Comparison of ENCODE assay signal across 8 cellular contexts in genomic region chr2:54665436-54665856, GRCh38. TPM values are rescaled to one million over a fixed set of nuclear protein-coding genes. Genes with fewer than 3 reads are reported as not detected.
DNase-seq lines count a peak whose midpoint lies in the region; ATAC-seq, FAIRE-seq and TF ChIP-seq lines count a peak whose summit lies in the region.

No MANE protein-coding gene starts in this region.

- peak overlapping the region; percentile 83 for H3K27ac Mint-ChIP-seq in Caco-2 (ENCODE audit: unreplicated experiment)

- H3K36me3 Mint-ChIP-seq in Caco-2 (ENCODE audit: insufficient read depth, unreplicated experiment): peaks cover 100% of the 10 kb centered on the region

- no peak overlapping the region for H2AFZ ChIP-seq in GM12878 (ENCODE audit: control insufficient read depth, low read depth, low read length)

- POLR2A ChIA-PET in Caco-2 (lab: Charles Lee) (interaction anchor here (0.6 kb wide), 1 partner anchor 63 kb away, joined by 5 read pairs; no protein-coding TSS in a partner anchor), HEK293 (lab: Yijun Ruan, JAX) (no interaction called here), GM12878 (lab: Charles Lee) (interaction anchor here (0.8 to 1.8 kb wide), 4 partner anchors 11 to 39 kb away, joined by 3 to 6 read pairs (median 4); no protein-coding TSS in a partner anchor)

- no peak overlapping the region for H3K9ac ChIP-seq in GM12878 (ENCODE audit: control insufficient read depth, insufficient read depth, low read length)
- peak overlapping the region in 1 of 2 donors; percentile 48 for H3K9ac ChIP-seq in kidney (ENCODE audit: low read length in 2 of 2)

- SMC1A ChIA-PET in GM12878 (lab: Charles Lee; ENCODE audit: uncharacterized antibody, unreplicated experiment): interaction anchor here (0.6 to 9.3 kb wide), 28 partner anchors 8 to 640 kb away, joined by 3 to 187 read pairs (median 5); no protein-coding TSS in a partner anchor

- intact Hi-C loops in Caco-2 (cut with micrococcal nuclease; ENCODE audit: unreplicated experiment) (loop anchor here (1.0 to 10.0 kb wide), 3 partner anchors 39 to 509 kb away; no protein-coding TSS in a partner anchor), GM12878 (cut with micrococcal nuclease; ENCODE audit: unreplicated experiment) (loop anchor here (1.0 kb wide), 1 partner anchor 39 kb away; no protein-coding TSS in a partner anchor), kidney (cut with DNase I) (no loop called here)

- H3K36me3 ChIP-seq in Caco-2 (ENCODE audit: control insufficient read depth, insufficient read depth, low read length): peaks cover 15% of the 10 kb centered on the region
- peaks cover 10 to 96% of the 10 kb centered on the region in 2 experiments for H3K36me3 ChIP-seq in HEK293 (ENCODE audit: control insufficient read depth in 2 of 2, insufficient read depth in 1 of 2, low read length in 2 of 2)
- peaks cover 40 to 64% of the 10 kb centered on the region in 2 experiments for H3K36me3 ChIP-seq in GM12878 (ENCODE audit: control insufficient read depth in 2 of 2, insufficient read depth in 2 of 2, low read length in 1 of 2)
- peaks cover 55 to 87% of the 10 kb centered on the region in 2 donors for H3K36me3 ChIP-seq in kidney (ENCODE audit: control insufficient read depth in 1 of 2, insufficient read depth in 2 of 2, low read length in 2 of 2)

- DNase-seq in Caco-2: peak; percentile 63 to 70
- peak; percentile 74 for DNase-seq in OCI-M1 (lab: John Stamatoyannopoulos, UW)
- no peak for DNase-seq in GM12878 (ENCODE audit: low read depth, low spot score)
- no peak for DNase-seq in kidney
- peak; percentile 20 for DNase-seq in stimulated activated CD4-positive, alpha-beta T cell treated with anti-CD3 and anti-CD28 coated beads, Interleukin-4, amount 100 ng/mL, for 1 hour
- no peak for DNase-seq in activated gamma-delta T cell treated with Interleukin-2 at 50 U/mL for 16 hours
- DNase-seq in GOT3 (lab: John Stamatoyannopoulos, UW): no peak

- RAD21 ChIA-PET in GM12878 (lab: Charles Lee; ENCODE audit: unreplicated experiment): interaction anchor here (0.7 to 4.4 kb wide), 29 partner anchors 9 to 558 kb away, joined by 3 to 135 read pairs (median 4); partner anchors contain the start of gene EML6

- peak overlapping the region; percentile 8 for H3K4me3 Mint-ChIP-seq in Caco-2 (ENCODE audit: unreplicated experiment)

- H3K27ac ChIP-seq in HEK293 (ENCODE audit: extremely low read depth, low read depth, low read length): no peak overlapping the region
- H3K27ac ChIP-seq in GM12878 (ENCODE audit: control insufficient read depth, insufficient read depth): no peak overlapping the region
- H3K27ac ChIP-seq in kidney (ENCODE audit: low read depth in 2 of 2, low read length in 2 of 2): peak overlapping the region; percentile 66 to 75

- WGBS in GM12878 (ENCODE audit: insufficient coverage, insufficient replicate concordance, low lambda C conversion rate, missing lambda C conversion rate): 18% methylated on average over 3 of the region's 3 CpGs

- peak; percentile 80 for ATAC-seq in GM12878

- H3K27me3 Mint-ChIP-seq in Caco-2 (ENCODE audit: insufficient read depth, unreplicated experiment): no peaks in the 10 kb centered on the region

- TF ChIP-seq CTCF in Caco-2 (IDR thresholded peaks at IDR 0.05; ENCODE audit: insufficient read depth in 1 of 2, low read depth in 1 of 2, low read length in 1 of 2, severe bottlenecking in 1 of 2, unreplicated experiment in 1 of 2) (peak; percentile 55 to 68), HEK293 (tag by site-specific recombination; IDR thresholded peaks at IDR 0.05) (0 out of 2 replicates have a peak, but pooled peaks have one; percentile 17), GM12878 (IDR thresholded peaks at IDR 0.05 in 2 of 3, conservative IDR thresholded peaks at IDR 0.05 in 1 of 3; ENCODE audit: control insufficient read depth in 2 of 3, extremely low read depth in 1 of 3, insufficient read depth in 1 of 3, low read depth in 3 of 3, low read length in 3 of 3) (peak; percentile 55 to 71 (median 71)), kidney (IDR thresholded peaks at IDR 0.05; ENCODE audit: borderline replicate concordance, extremely low read depth, insufficient read depth) (peak; percentile 42)

- no peak overlapping the region for H3K4me3 ChIP-seq in Caco-2 (ENCODE audit: low read depth, low read length)
- no peak overlapping the region for H3K4me3 ChIP-seq in HEK293 (ENCODE audit: low read depth, low read length)
- H3K4me3 ChIP-seq in GM12878: no peak overlapping the region
- no peak overlapping the region for H3K4me3 ChIP-seq in kidney (ENCODE audit: low read length in 2 of 2)

- in situ Hi-C loops in GM12878 (cut with MboI): no loop called here

- no peaks in the 10 kb centered on the region for H4K20me1 ChIP-seq in GM12878 (ENCODE audit: control insufficient read depth, insufficient read depth)

- no TSS peak for BruUV-seq in Caco-2 (replicated peaks; lab: Mats Ljungman, UMichigan)
- no TSS peak for BruUV-seq in GM12878 (replicated peaks; lab: Mats Ljungman, UMichigan)

- peaks cover 41% of the 10 kb centered on the region for H3K4me1 Mint-ChIP-seq in Caco-2 (ENCODE audit: low read depth, unreplicated experiment)

- TF ChIP-seq EP300 in GM12878 (IDR thresholded peaks at IDR 0.05; ENCODE audit: borderline replicate concordance in 1 of 2, control insufficient read depth in 1 of 2, low read depth in 2 of 2, low read length in 2 of 2): no peak

- no peak for TF ChIP-seq POLR2A in GM12878 (IDR thresholded peaks at IDR 0.05; ENCODE audit: low read depth, low read length)

- CTCF ChIA-PET in Caco-2 (lab: Charles Lee): interaction anchor here (0.5 to 4.1 kb wide), 23 partner anchors 11 to 562 kb away, joined by 3 to 79 read pairs (median 3); no protein-coding TSS in a partner anchor
- CTCF ChIA-PET in HEK293 (lab: Yijun Ruan, JAX): interaction anchor here (0.5 to 5.0 kb wide), 44 partner anchors 9 to 594 kb away, joined by 3 to 64 read pairs (median 4); no protein-coding TSS in a partner anchor
- CTCF ChIA-PET in GM12878 (lab: Yijun Ruan, JAX): interaction anchor here (0.5 to 5.6 kb wide), 54 partner anchors 8 to 731 kb away, joined by 3 to 225 read pairs (median 4); partner anchors contain the start of gene EML6

- H3K27me3 ChIP-seq in Caco-2 (replicated peaks; ENCODE audit: control insufficient read depth, insufficient read depth, low read length): no peaks in the 10 kb centered on the region
- no peaks in the 10 kb centered on the region for H3K27me3 ChIP-seq in GM12878 (replicated peaks in 1 of 2; ENCODE audit: control insufficient read depth in 2 of 2, insufficient read depth in 2 of 2, low read length in 1 of 2)

- H3K9me3 Mint-ChIP-seq in Caco-2 (ENCODE audit: unreplicated experiment): no peaks in the 10 kb centered on the region

- peak; percentile 41 for FAIRE-seq in GM12878 (lab: Jason Lieb, UNC)
- no peak for FAIRE-seq in kidney (lab: Jason Lieb, UNC)

- H3K9me3 ChIP-seq in Caco-2 (no peaks in the 10 kb centered on the region), HEK293 (ENCODE audit: control insufficient read depth, insufficient read depth, low read depth, low read length) (no peaks in the 10 kb centered on the region), GM12878 (replicated peaks; ENCODE audit: control insufficient read depth, insufficient read depth, low read length) (no peaks in the 10 kb centered on the region), kidney (ENCODE audit: control insufficient read depth in 1 of 2, low read length in 2 of 2) (no peaks in the 10 kb centered on the region)

- no peak overlapping the region for H3K4me2 ChIP-seq in GM12878 (ENCODE audit: control insufficient read depth, insufficient read depth)

- TF ChIP-seq RAD21 in GM12878 (IDR thresholded peaks at IDR 0.05; ENCODE audit: insufficient read depth, low read depth, low read length): peak; percentile 69

- H3K4me1 ChIP-seq in Caco-2 (peaks cover 33% of the 10 kb centered on the region), HEK293 (ENCODE audit: control insufficient read depth, insufficient read depth, low read length) (no peaks in the 10 kb centered on the region), GM12878 (ENCODE audit: control insufficient read depth, insufficient read depth, low read length) (no peaks in the 10 kb centered on the region), kidney (ENCODE audit: control insufficient read depth in 1 of 2, insufficient read depth in 1 of 2, low read depth in 1 of 2, low read length in 2 of 2) (peaks cover 11 to 12% of the 10 kb centered on the region in 2 donors)

- H3K79me2 ChIP-seq in GM12878 (ENCODE audit: control insufficient read depth, insufficient read depth, low read length): no peaks in the 10 kb centered on the region

TF ChIP-seq in HEK293, 187 proteins besides CTCF, POLR2A, EP300 and RAD21 (continues in another document):
- TF ChIP-seq ZBTB8A (tag by site-specific recombination; IDR thresholded peaks at IDR 0.05): no peak
- TF ChIP-seq ZBTB1 (tag by site-specific recombination; IDR thresholded peaks at IDR 0.05): no peak
- no peak for TF ChIP-seq KLF1 (tag by site-specific recombination; IDR thresholded peaks at IDR 0.05)
- TF ChIP-seq ZNF654 (tag by site-specific recombination; IDR thresholded peaks at IDR 0.05; ENCODE audit: low read depth): peak; percentile 29

TF ChIP-seq in GM12878, 131 proteins besides CTCF, POLR2A, EP300 and RAD21 (continues in another document):
- TF ChIP-seq SUPT20H (IDR thresholded peaks at IDR 0.05; ENCODE audit: borderline replicate concordance, control insufficient read depth, low read depth, low read length) (no peak), JUNB (IDR thresholded peaks at IDR 0.05) (no peak), CREB1 (IDR thresholded peaks at IDR 0.05; ENCODE audit: low read depth) (no peak), ZNF622 (IDR thresholded peaks at IDR 0.05) (no peak)

RNA-seq across cellular contexts. Expression of gene EML6, which starts 58.0 kb away (rescaled TPM):
- total RNA-seq in Caco-2 (2022) (5.2 and 9.7 TPM in 2 replicates), GM12878 (2014; rRNA removed) (0.11 and 1.1 TPM in 2 replicates), GM12878 (2014; rRNA removed; fragmentation: Illumina TruSeq; extraction: Trizol) (0.09 and 0.18 TPM in 2 replicates), GM12878 (2021) (0.32 and 0.36 TPM in 2 replicates), kidney (3.1 TPM)
- 0.08 and 0.12 TPM in 2 replicates for total RNA-seq in GM12878 (2013; cell fraction: nucleolus; rRNA removed)
- 0.34 TPM for polyA plus RNA-seq in GM12878 (2011; ENCODE audit: low read depth)
- polyA plus RNA-seq in GM12878 (2011; rRNA removed) (0.07 and 0.23 TPM in 2 replicates), GM12878 (2014; fragmentation: Illumina TruSeq; extraction: Trizol) (0.10 and 0.12 TPM in 2 replicates), GM12878 (2014; fragmentation: Nextera tagmentation; extraction: Ambion mirVana) (under 1 TPM; 0.29 to 0.35 TPM), GM12878 (2014; rRNA removed) (0.10 and 0.33 TPM in 2 replicates), GM12878 (2016; fragmentation: Nextera tagmentation; extraction: Ambion mirVana) (under 1 TPM; 0.19 to 0.67 TPM), kidney (ENCODE audit: insufficient read depth, low read depth, low replicate concordance) (1.7 TPM)
- polyA plus RNA-seq in GM12878 (2011; cell fraction: cytosol; rRNA removed): 0.32 and 0.33 TPM in 2 replicates
- polyA plus RNA-seq in GM12878 (2011; cell fraction: nucleus; rRNA removed): 0.61 and 1.1 TPM in 2 replicates
- 0.23 and 0.44 TPM in 2 replicates for polyA plus RNA-seq in GM12878 (2012)
- polyA minus RNA-seq in GM12878 (2011; rRNA and poly(A)+ RNA removed): 0.05 and 0.44 TPM in 2 replicates
- polyA minus RNA-seq in GM12878 (2011; cell fraction: cytosol; rRNA and poly(A)+ RNA removed): not detected in 2 replicates
- polyA minus RNA-seq in GM12878 (2011; cell fraction: nucleus; rRNA and poly(A)+ RNA removed): 0.24 and 0.67 TPM in 2 replicates

Comparison
In these comparisons a context has a peak if more than half of its experiments do, and no peak if none do; other contexts are left out.
1. DNase-seq: peak in Caco-2 (2 of 2), OCI-M1 (single experiment) and stimulated activated CD4-positive, alpha-beta T cell treated with anti-CD3 and anti-CD28 coated beads, Interleukin-4, amount 100 ng/mL, for 1 hour (single experiment); none in GM12878 (single experiment), kidney (single experiment), activated gamma-delta T cell treated with Interleukin-2 at 50 U/mL for 16 hours (single experiment) and GOT3 (single experiment).
2. CTCF ChIP-seq: peak in every context shown above with its lines; median percentile 71 in GM12878; 62 in Caco-2; 42 in kidney; 17 in HEK293.
3. H3K27ac ChIP-seq: peak in kidney (2 of 2); none in HEK293 (single experiment) and GM12878 (single experiment).